1 cellular context compared by ENCODE assay signal in the genomic region with DNA sequence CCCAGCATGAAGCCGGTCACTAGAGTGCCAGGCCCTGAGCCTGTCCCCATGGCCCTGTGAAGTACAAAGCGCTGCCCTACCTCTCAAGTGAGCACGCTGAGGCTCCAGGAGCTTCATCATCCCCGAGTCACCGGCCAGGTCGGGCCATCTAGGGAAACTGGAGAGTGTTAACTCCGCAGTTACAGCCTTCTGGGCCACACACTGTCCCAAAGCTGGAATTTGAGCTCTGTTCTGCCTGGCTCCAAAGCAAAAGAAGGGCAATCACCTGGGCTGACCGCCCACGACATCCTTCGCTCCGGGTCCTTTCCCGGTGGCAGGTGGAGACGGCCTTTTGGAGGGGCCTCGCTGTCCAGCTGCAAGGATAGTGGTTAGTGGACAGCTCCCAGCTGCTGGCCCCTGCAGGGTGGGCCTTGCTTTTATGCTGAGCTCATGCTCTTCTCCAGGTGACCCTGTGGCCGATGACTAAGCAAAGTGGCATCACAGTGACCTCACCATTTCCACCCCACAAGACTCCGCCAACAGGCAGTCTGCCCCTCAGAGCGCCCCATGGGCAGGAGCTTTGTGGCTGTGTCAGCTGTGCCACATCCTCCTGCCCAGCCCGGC.
TF ChIP-seq lines count a peak whose summit lies in the region.

No MANE protein-coding gene starts in this region.

TF ChIP-seq in K562, 482 proteins besides CTCF, POLR2A, EP300 and RAD21 (continued from another document and continues in another):
- TF ChIP-seq LCOR (CRISPR knock-in tag; IDR thresholded peaks at IDR 0.05): no peak
- TF ChIP-seq THAP12 (CRISPR knock-in tag; IDR thresholded peaks at IDR 0.05): no peak
- TF ChIP-seq FOXK1 (CRISPR knock-in tag; IDR thresholded peaks at IDR 0.05; ENCODE audit: borderline replicate concordance): no peak
- no peak for TF ChIP-seq ZNF696 (CRISPR knock-in tag; conservative IDR thresholded peaks at IDR 0.05)
- TF ChIP-seq ETV6 (IDR thresholded peaks at IDR 0.05; ENCODE audit: borderline replicate concordance in 1 of 2, low read depth in 2 of 2, low read length in 1 of 2): no peak
- no peak for TF ChIP-seq ETV6 (CRISPR knock-in tag; IDR thresholded peaks at IDR 0.05; ENCODE audit: borderline replicate concordance)
- no peak for TF ChIP-seq NR2C1 (IDR thresholded peaks at IDR 0.05)
- TF ChIP-seq NR2C1 (tag; IDR thresholded peaks at IDR 0.05): no peak
- TF ChIP-seq, protein P1, sequence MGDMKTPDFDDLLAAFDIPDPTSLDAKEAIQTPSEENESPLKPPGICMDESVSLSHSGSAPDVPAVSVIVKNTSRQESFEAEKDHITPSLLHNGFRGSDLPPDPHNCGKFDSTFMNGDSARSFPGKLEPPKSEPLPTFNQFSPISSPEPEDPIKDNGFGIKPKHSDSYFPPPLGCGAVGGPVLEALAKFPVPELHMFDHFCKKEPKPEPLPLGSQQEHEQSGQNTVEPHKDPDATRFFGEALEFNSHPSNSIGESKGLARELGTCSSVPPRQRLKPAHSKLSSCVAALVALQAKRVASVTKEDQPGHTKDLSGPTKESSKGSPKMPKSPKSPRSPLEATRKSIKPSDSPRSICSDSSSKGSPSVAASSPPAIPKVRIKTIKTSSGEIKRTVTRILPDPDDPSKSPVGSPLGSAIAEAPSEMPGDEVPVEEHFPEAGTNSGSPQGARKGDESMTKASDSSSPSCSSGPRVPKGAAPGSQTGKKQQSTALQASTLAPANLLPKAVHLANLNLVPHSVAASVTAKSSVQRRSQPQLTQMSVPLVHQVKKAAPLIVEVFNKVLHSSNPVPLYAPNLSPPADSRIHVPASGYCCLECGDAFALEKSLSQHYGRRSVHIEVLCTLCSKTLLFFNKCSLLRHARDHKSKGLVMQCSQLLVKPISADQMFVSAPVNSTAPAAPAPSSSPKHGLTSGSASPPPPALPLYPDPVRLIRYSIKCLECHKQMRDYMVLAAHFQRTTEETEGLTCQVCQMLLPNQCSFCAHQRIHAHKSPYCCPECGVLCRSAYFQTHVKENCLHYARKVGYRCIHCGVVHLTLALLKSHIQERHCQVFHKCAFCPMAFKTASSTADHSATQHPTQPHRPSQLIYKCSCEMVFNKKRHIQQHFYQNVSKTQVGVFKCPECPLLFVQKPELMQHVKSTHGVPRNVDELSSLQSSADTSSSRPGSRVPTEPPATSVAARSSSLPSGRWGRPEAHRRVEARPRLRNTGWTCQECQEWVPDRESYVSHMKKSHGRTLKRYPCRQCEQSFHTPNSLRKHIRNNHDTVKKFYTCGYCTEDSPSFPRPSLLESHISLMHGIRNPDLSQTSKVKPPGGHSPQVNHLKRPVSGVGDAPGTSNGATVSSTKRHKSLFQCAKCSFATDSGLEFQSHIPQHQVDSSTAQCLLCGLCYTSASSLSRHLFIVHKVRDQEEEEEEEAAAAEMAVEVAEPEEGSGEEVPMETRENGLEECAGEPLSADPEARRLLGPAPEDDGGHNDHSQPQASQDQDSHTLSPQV (IDR thresholded peaks at IDR 0.05): no peak; the same call in 1 of the 2 replicates
- no peak for TF ChIP-seq RFX5 (IDR thresholded peaks at IDR 0.05; ENCODE audit: low read depth, low read length)
- no peak for TF ChIP-seq TAL1 (IDR thresholded peaks at IDR 0.05)
- peak; percentile 37; the same call in 1 of the 2 replicates for TF ChIP-seq CREM (IDR thresholded peaks at IDR 0.05; ENCODE audit: low read depth)
- no peak for TF ChIP-seq TAF15 (IDR thresholded peaks at IDR 0.05; ENCODE audit: low read depth, low read length)
- TF ChIP-seq MYNN (IDR thresholded peaks at IDR 0.05): 0 out of 2 replicates have a peak, but pooled peaks have one; percentile 29
- no peak for TF ChIP-seq MYNN (CRISPR knock-in tag; IDR thresholded peaks at IDR 0.05)
- TF ChIP-seq GABPB1 (CRISPR knock-in tag; IDR thresholded peaks at IDR 0.05): no peak
- TF ChIP-seq ZEB2 (IDR thresholded peaks at IDR 0.05): peak; percentile 74
- no peak for TF ChIP-seq FOXM1 (IDR thresholded peaks at IDR 0.05; ENCODE audit: low read depth)
- no peak for TF ChIP-seq FOXM1 (CRISPR knock-in tag; IDR thresholded peaks at IDR 0.05; ENCODE audit: low read depth)
- TF ChIP-seq FOXA1 (IDR thresholded peaks at IDR 0.05; ENCODE audit: borderline replicate concordance): no peak
- TF ChIP-seq, protein P2, sequence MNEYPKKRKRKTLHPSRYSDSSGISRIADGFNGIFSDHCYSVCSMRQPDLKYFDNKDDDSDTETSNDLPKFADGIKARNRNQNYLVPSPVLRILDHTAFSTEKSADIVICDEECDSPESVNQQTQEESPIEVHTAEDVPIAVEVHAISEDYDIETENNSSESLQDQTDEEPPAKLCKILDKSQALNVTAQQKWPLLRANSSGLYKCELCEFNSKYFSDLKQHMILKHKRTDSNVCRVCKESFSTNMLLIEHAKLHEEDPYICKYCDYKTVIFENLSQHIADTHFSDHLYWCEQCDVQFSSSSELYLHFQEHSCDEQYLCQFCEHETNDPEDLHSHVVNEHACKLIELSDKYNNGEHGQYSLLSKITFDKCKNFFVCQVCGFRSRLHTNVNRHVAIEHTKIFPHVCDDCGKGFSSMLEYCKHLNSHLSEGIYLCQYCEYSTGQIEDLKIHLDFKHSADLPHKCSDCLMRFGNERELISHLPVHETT (CRISPR knock-in tag; conservative IDR thresholded peaks at IDR 0.05 in 1 of 2, IDR thresholded peaks at IDR 0.05 in 1 of 2): no peak
- TF ChIP-seq ARID2 (IDR thresholded peaks at IDR 0.05): no peak
- TF ChIP-seq SP2 (IDR thresholded peaks at IDR 0.05; ENCODE audit: extremely low read depth, low read depth, low read length, poor library complexity, severe bottlenecking): no peak
- no peak for TF ChIP-seq CCAR2 (IDR thresholded peaks at IDR 0.05; ENCODE audit: low read depth, low read length)
- TF ChIP-seq KLF16 (IDR thresholded peaks at IDR 0.05): no peak
- TF ChIP-seq MXD1 (CRISPR knock-in tag; IDR thresholded peaks at IDR 0.05; ENCODE audit: borderline replicate concordance, poor library complexity, severe bottlenecking): no peak
- TF ChIP-seq MITF (IDR thresholded peaks at IDR 0.05): no peak
- TF ChIP-seq, protein P3, sequence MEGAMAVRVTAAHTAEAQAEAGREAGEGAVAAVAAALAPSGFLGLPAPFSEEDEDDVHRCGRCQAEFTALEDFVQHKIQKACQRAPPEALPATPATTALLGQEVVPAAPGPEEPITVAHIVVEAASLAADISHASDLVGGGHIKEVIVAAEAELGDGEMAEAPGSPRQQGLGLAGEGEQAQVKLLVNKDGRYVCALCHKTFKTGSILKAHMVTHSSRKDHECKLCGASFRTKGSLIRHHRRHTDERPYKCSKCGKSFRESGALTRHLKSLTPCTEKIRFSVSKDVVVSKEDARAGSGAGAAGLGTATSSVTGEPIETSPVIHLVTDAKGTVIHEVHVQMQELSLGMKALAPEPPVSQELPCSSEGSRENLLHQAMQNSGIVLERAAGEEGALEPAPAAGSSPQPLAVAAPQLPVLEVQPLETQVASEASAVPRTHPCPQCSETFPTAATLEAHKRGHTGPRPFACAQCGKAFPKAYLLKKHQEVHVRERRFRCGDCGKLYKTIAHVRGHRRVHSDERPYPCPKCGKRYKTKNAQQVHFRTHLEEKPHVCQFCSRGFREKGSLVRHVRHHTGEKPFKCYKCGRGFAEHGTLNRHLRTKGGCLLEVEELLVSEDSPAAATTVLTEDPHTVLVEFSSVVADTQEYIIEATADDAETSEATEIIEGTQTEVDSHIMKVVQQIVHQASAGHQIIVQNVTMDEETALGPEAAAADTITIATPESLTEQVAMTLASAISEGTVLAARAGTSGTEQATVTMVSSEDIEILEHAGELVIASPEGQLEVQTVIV (CRISPR knock-in tag; IDR thresholded peaks at IDR 0.05; ENCODE audit: borderline replicate concordance): no peak
- TF ChIP-seq NFE2 (IDR thresholded peaks at IDR 0.05; ENCODE audit: low read depth): peak; percentile 91
- no peak for TF ChIP-seq ZNF717 (CRISPR knock-in tag; IDR thresholded peaks at IDR 0.05)
- TF ChIP-seq KAT2B (IDR thresholded peaks at IDR 0.05; ENCODE audit: low read depth, low read length): no peak
- TF ChIP-seq SMARCE1 (IDR thresholded peaks at IDR 0.05): peak; percentile 37; the same call in 1 of the 2 replicates
- no peak for TF ChIP-seq POLR3G (IDR thresholded peaks at IDR 0.05; ENCODE audit: extremely low read depth, insufficient read length, insufficient replicate concordance)
- peak in 1 of 2 experiments; percentile 58; a peak in 1 of 4 replicates for TF ChIP-seq TRIM24 (IDR thresholded peaks at IDR 0.05)
- TF ChIP-seq, protein P4, sequence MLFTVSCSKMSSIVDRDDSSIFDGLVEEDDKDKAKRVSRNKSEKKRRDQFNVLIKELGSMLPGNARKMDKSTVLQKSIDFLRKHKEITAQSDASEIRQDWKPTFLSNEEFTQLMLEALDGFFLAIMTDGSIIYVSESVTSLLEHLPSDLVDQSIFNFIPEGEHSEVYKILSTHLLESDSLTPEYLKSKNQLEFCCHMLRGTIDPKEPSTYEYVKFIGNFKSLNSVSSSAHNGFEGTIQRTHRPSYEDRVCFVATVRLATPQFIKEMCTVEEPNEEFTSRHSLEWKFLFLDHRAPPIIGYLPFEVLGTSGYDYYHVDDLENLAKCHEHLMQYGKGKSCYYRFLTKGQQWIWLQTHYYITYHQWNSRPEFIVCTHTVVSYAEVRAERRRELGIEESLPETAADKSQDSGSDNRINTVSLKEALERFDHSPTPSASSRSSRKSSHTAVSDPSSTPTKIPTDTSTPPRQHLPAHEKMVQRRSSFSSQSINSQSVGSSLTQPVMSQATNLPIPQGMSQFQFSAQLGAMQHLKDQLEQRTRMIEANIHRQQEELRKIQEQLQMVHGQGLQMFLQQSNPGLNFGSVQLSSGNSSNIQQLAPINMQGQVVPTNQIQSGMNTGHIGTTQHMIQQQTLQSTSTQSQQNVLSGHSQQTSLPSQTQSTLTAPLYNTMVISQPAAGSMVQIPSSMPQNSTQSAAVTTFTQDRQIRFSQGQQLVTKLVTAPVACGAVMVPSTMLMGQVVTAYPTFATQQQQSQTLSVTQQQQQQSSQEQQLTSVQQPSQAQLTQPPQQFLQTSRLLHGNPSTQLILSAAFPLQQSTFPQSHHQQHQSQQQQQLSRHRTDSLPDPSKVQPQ (CRISPR knock-in tag; IDR thresholded peaks at IDR 0.05; ENCODE audit: borderline replicate concordance): no peak
- peak; percentile 83 for TF ChIP-seq JUN (IDR thresholded peaks at IDR 0.05; ENCODE audit: borderline replicate concordance, low read depth, low read length)
- no peak for TF ChIP-seq JUN (CRISPR knock-in tag; IDR thresholded peaks at IDR 0.05; ENCODE audit: borderline replicate concordance)
- TF ChIP-seq, protein P5, sequence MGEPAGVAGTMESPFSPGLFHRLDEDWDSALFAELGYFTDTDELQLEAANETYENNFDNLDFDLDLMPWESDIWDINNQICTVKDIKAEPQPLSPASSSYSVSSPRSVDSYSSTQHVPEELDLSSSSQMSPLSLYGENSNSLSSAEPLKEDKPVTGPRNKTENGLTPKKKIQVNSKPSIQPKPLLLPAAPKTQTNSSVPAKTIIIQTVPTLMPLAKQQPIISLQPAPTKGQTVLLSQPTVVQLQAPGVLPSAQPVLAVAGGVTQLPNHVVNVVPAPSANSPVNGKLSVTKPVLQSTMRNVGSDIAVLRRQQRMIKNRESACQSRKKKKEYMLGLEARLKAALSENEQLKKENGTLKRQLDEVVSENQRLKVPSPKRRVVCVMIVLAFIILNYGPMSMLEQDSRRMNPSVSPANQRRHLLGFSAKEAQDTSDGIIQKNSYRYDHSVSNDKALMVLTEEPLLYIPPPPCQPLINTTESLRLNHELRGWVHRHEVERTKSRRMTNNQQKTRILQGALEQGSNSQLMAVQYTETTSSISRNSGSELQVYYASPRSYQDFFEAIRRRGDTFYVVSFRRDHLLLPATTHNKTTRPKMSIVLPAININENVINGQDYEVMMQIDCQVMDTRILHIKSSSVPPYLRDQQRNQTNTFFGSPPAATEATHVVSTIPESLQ (CRISPR knock-in tag; IDR thresholded peaks at IDR 0.05): no peak
- TF ChIP-seq, protein P6, sequence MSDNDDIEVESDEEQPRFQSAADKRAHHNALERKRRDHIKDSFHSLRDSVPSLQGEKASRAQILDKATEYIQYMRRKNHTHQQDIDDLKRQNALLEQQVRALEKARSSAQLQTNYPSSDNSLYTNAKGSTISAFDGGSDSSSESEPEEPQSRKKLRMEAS (CRISPR knock-in tag; IDR thresholded peaks at IDR 0.05): no peak
- no peak for TF ChIP-seq GABPA (tag; conservative IDR thresholded peaks at IDR 0.05; ENCODE audit: low read depth)
- no peak for TF ChIP-seq ELK3 (CRISPR knock-in tag; IDR thresholded peaks at IDR 0.05)
- TF ChIP-seq MYBL2 (IDR thresholded peaks at IDR 0.05; ENCODE audit: low read depth): no peak
- TF ChIP-seq MYBL2 (CRISPR knock-in tag; IDR thresholded peaks at IDR 0.05; ENCODE audit: borderline replicate concordance): no peak
- no peak for TF ChIP-seq PCBP2 (IDR thresholded peaks at IDR 0.05; ENCODE audit: low read depth, low read length, poor library complexity, severe bottlenecking)
